ENCODE assay signal across 9 cellular contexts in the genomic region with DNA sequence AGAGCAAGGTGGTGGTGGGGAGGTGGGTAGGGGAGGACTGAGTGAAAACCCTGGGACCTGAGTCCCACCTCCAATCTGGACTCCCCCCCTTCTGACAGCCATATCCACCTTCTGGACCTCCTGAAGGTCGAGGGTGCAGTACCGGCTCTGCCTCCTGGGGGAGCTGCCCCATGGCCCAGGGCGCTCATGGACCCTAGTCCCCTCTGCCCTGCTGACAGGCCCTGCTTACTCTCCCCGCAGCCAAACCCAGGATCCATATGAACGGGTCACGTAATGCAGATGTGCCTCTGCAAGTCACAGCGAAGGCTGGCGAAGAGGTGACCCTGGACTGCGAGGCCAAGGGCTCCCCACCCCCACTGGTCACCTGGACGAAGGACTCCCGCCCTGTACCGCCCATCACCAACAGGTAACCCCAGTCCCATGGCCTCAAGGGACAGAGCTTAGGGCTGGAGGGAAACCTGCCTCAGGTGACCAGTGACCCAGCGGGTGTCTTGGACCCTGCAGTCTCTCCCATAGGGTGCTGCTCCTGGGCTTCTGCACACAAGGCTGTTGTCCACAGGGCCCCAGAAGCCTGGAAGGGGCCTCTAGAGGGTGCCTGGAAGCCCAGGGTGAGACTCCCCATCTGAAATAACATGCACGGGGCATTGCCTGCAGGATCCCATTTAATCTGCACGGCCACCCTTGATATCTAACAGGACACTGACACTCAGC.
DNase-seq lines count a peak whose midpoint lies in the region; ATAC-seq and TF ChIP-seq lines count a peak whose summit lies in the region.
"Had no signal": no experiment of that assay in that cellular context is flagged by ENCODE, and none has a peak within 500 bp of the region (broad histone marks: within the 10 kb centered on the region; RNA-seq: fewer than 3 reads in every experiment).

No MANE protein-coding gene starts in this region.

- H3K4me3 ChIP-seq in AG04450 (ENCODE audit: low read depth, low read length) = no peak overlapping the region
- no peak overlapping the region for H3K4me3 ChIP-seq in HEK293 (ENCODE audit: low read depth, low read length)
- no peak overlapping the region for H3K4me3 ChIP-seq in astrocyte of the spinal cord (ENCODE audit: low read depth, low read length)
- H3K4me3 ChIP-seq in muscle layer of duodenum (ENCODE audit: low read depth in 1 of 2, low read length in 2 of 2) = peak overlapping the region in 1 of 2 donors; percentile 12

- H3K4me1 ChIP-seq in HEK293 (ENCODE audit: control insufficient read depth, insufficient read depth, low read length) = no peaks in the 10 kb centered on the region
- peaks cover 14 to 43% of the 10 kb centered on the region in 2 donors for H3K4me1 ChIP-seq in muscle layer of duodenum (ENCODE audit: control insufficient read depth in 1 of 2, insufficient read depth in 2 of 2, low read length in 2 of 2)

- TF ChIP-seq CTCF in AG04450 (IDR thresholded peaks at IDR 0.05; ENCODE audit: low read depth, low read length) (peak; percentile 39), HEK293 (tag by site-specific recombination; IDR thresholded peaks at IDR 0.05) (peak; percentile 48), astrocyte of the spinal cord (IDR thresholded peaks at IDR 0.05; ENCODE audit: low read depth, low read length) (peak; percentile 37)

- POLR2A ChIA-PET in AG04450 (lab: Yijun Ruan, JAX) = no interaction called here
- POLR2A ChIA-PET in HEK293 (lab: Yijun Ruan, JAX) = no interaction called here

- intact Hi-C loops in posterior vena cava (cut with DNase I) = no loop called here

- peaks cover 55% of the 10 kb centered on the region for H3K27me3 ChIP-seq in AG04450 (ENCODE audit: control insufficient read depth, insufficient read depth, low read length)
- H3K27me3 ChIP-seq in muscle layer of duodenum (ENCODE audit: low read depth, low read length) = peaks cover 6% of the 10 kb centered on the region

- no peaks in the 10 kb centered on the region for H3K36me3 ChIP-seq in HEK293 (ENCODE audit: control insufficient read depth in 2 of 2, insufficient read depth in 1 of 2, low read length in 2 of 2)
- H3K36me3 ChIP-seq in muscle layer of duodenum (ENCODE audit: control insufficient read depth in 1 of 2, insufficient read depth in 2 of 2, low read length in 2 of 2) = peaks cover 5 to 9% of the 10 kb centered on the region in 2 donors

- H3K9me3 ChIP-seq in AG04450 (ENCODE audit: control insufficient read depth, insufficient read depth, low read length) = no peaks in the 10 kb centered on the region; the same call in 1 of the 2 replicates
- no peaks in the 10 kb centered on the region for H3K9me3 ChIP-seq in HEK293 (ENCODE audit: control insufficient read depth, insufficient read depth, low read depth, low read length)
- H3K9me3 ChIP-seq in muscle layer of duodenum (ENCODE audit: control insufficient read depth in 1 of 2, low read length in 2 of 2) = no peaks in the 10 kb centered on the region

- DNase-seq in AG04450 (ENCODE audit: low read depth, low spot score) (no peak), astrocyte of the spinal cord (ENCODE audit: low read depth, low spot score) (no peak), posterior vena cava (ENCODE audit: low spot score) (no peak), T-helper 9 cell (no peak)
- DNase-seq: DMS79 had no signal

- CTCF ChIA-PET in AG04450 (lab: Charles Lee) = interaction anchor here (0.8 to 1.0 kb wide), 2 partner anchors 13 to 24 kb away, joined by 3 to 5 read pairs; no protein-coding TSS in a partner anchor
- CTCF ChIA-PET in HEK293 (lab: Yijun Ruan, JAX) = interaction anchor here (0.6 to 2.4 kb wide), 13 partner anchors 9 to 1855 kb away, joined by 3 to 15 read pairs (median 4); no protein-coding TSS in a partner anchor

- ATAC-seq in GM21576 (IDR thresholded peaks at IDR 0.05; ENCODE audit: unreplicated experiment) = no peak
- ATAC-seq in HG03139 (IDR thresholded peaks at IDR 0.05; ENCODE audit: unreplicated experiment) = no peak

- in situ Hi-C loops in astrocyte of the spinal cord (cut with HindIII; ENCODE audit: low sequenced_read_pairs) = no loop called here

- H3K27ac ChIP-seq in AG04450 (ENCODE audit: low read depth, low read length) (no peak overlapping the region), HEK293 (ENCODE audit: extremely low read depth, low read depth, low read length) (no peak overlapping the region), muscle layer of duodenum (ENCODE audit: low read length) (peak overlapping the region; percentile 62)

TF ChIP-seq in HEK293, 187 proteins besides CTCF, POLR2A, EP300 and RAD21:
- TF ChIP-seq, protein P1, sequence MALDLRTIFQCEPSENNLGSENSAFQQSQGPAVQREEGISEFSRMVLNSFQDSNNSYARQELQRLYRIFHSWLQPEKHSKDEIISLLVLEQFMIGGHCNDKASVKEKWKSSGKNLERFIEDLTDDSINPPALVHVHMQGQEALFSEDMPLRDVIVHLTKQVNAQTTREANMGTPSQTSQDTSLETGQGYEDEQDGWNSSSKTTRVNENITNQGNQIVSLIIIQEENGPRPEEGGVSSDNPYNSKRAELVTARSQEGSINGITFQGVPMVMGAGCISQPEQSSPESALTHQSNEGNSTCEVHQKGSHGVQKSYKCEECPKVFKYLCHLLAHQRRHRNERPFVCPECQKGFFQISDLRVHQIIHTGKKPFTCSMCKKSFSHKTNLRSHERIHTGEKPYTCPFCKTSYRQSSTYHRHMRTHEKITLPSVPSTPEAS (tag by site-specific recombination; IDR thresholded peaks at IDR 0.05) = no peak
- TF ChIP-seq ZIC2 (tag by site-specific recombination; IDR thresholded peaks at IDR 0.05) (peak; percentile 73), ZNF521 (tag by site-specific recombination; IDR thresholded peaks at IDR 0.05) (no peak)
